In genomic region chr11:1943977-1944376, GRCh38 we compare ENCODE assay signal across 12 cellular contexts. TPM values are rescaled to one million over a fixed set of nuclear protein-coding genes. Genes with fewer than 3 reads are reported as not detected.
DNase-seq lines count a peak whose midpoint lies in the region; ATAC-seq, FAIRE-seq and TF ChIP-seq lines count a peak whose summit lies in the region.
"Had no signal": no experiment of that assay in that cellular context is flagged by ENCODE, and none has a peak within 500 bp of the region (broad histone marks: within the 10 kb centered on the region; RNA-seq: fewer than 3 reads in every experiment).

No MANE protein-coding gene starts in this region.

- no peak overlapping the region for H3K27ac ChIP-seq in endothelial cell of umbilical vein (ENCODE audit: insufficient read depth, low read depth, low read length)
- H3K27ac ChIP-seq: A549, PC-9 had no signal

- POLR2A ChIA-PET in endothelial cell of umbilical vein (lab: Charles Lee) = no interaction called here

- CTCF ChIA-PET in endothelial cell of umbilical vein (lab: Charles Lee) = interaction anchor here (1.5 to 8.4 kb wide), 2 partner anchors 62 to 291 kb away, joined by 4 to 102 read pairs; no protein-coding TSS in a partner anchor

- H3K4me3 ChIP-seq in endothelial cell of umbilical vein (replicated peaks in 1 of 3; ENCODE audit: insufficient read depth in 1 of 3, low read depth in 1 of 3, low read length in 3 of 3) = no peak overlapping the region
- H3K4me3 ChIP-seq: A549, PC-9 had no signal

- H3K36me3 ChIP-seq in endothelial cell of umbilical vein (ENCODE audit: control insufficient read depth in 2 of 2, extremely low read depth in 1 of 2, insufficient read depth in 2 of 2, low read length in 2 of 2) = no peaks in the 10 kb centered on the region

- H2AFZ ChIP-seq in endothelial cell of umbilical vein (ENCODE audit: low read depth, low read length) = no peak overlapping the region
- H2AFZ ChIP-seq: PC-9 had no signal

- H3K9me1 ChIP-seq in endothelial cell of umbilical vein (replicated peaks; ENCODE audit: control insufficient read depth, extremely low read depth, insufficient read depth, low read length) = no peaks in the 10 kb centered on the region

- H3K4me1 ChIP-seq in endothelial cell of umbilical vein (ENCODE audit: control insufficient read depth, extremely low read depth, insufficient read depth, low read length) = no peaks in the 10 kb centered on the region
- H3K4me1 ChIP-seq: A549 had no signal

- H4K20me1 ChIP-seq in endothelial cell of umbilical vein (replicated peaks; ENCODE audit: control insufficient read depth, extremely low read depth, insufficient read depth, low read length) = no peaks in the 10 kb centered on the region

- no peaks in the 10 kb centered on the region for H3K9me3 ChIP-seq in endothelial cell of umbilical vein (replicated peaks; ENCODE audit: control insufficient read depth, insufficient read depth, low read length)
- H3K9me3 ChIP-seq: A549 had no signal

- no peak overlapping the region for H3K9ac ChIP-seq in endothelial cell of umbilical vein (replicated peaks; ENCODE audit: extremely low read depth, insufficient read depth, low read length)

- intact Hi-C loops in endothelial cell of umbilical vein (cut with micrococcal nuclease) = no loop called here
- intact Hi-C loops in posterior vena cava (cut with DNase I) = loop anchor here in 1 of 2 donors (10.0 kb wide), 1 partner anchor 49 kb away; the partner anchor contains the start of gene PRR33

- dilution Hi-C loops in endothelial cell of umbilical vein (cut with MboI; ENCODE audit: extremely low pct_ligation_motif_present, low sequenced_read_pairs) = no loop called here

- no peak for FAIRE-seq in endothelial cell of umbilical vein (lab: Jason Lieb, UNC)
- FAIRE-seq: A549 had no signal

- DNase-seq in NCI-H1092 treated with DMSO at 0.1 percent for 48 hours (lab: John Stamatoyannopoulos, UW) (peak; percentile 18), NCI-H1092 (lab: John Stamatoyannopoulos, UW) (no peak), NCI-H226 (peak; percentile 12), endothelial cell of umbilical vein (ENCODE audit: low read depth, low spot score) (peak; percentile 24), posterior vena cava (ENCODE audit: low spot score) (peak; percentile 60), mesenteric fat pad (ENCODE audit: low spot score) (no peak)
- DNase-seq: GOT3 had no signal

- H3K27me3 ChIP-seq in endothelial cell of umbilical vein (ENCODE audit: control insufficient read depth in 2 of 2, insufficient read depth in 2 of 2, low read length in 2 of 2) = no peaks in the 10 kb centered on the region

- BruUV-seq in endothelial cell of umbilical vein (replicated peaks; lab: Mats Ljungman, UMichigan) = no TSS peak

- no peak for TF ChIP-seq CTCF in endothelial cell of umbilical vein (IDR thresholded peaks at IDR 0.05; ENCODE audit: extremely low read depth in 1 of 2, insufficient read depth in 1 of 2, low read depth in 1 of 2, low read length in 2 of 2)

- no peak for TF ChIP-seq POLR2A in endothelial cell of umbilical vein (IDR thresholded peaks at IDR 0.05; ENCODE audit: low read depth, low read length)

- no peak overlapping the region for H3K4me2 ChIP-seq in endothelial cell of umbilical vein (ENCODE audit: insufficient read depth, low read length)
- H3K4me2 ChIP-seq: A549, PC-9 had no signal

- ATAC-seq in HG03108 (IDR thresholded peaks at IDR 0.05; ENCODE audit: unreplicated experiment) = no peak
- ATAC-seq in HG03280 (IDR thresholded peaks at IDR 0.05; ENCODE audit: unreplicated experiment) = no peak
- ATAC-seq: A549 had no signal

- H3K79me2 ChIP-seq in endothelial cell of umbilical vein (ENCODE audit: control insufficient read depth, insufficient read depth, low read length) = no peaks in the 10 kb centered on the region

TF ChIP-seq in endothelial cell of umbilical vein, 7 proteins besides CTCF, POLR2A, EP300 and RAD21:
- TF ChIP-seq GATA2 (IDR thresholded peaks at IDR 0.05; ENCODE audit: insufficient read depth, insufficient read length, low read depth, low read length) (no peak), FOS (IDR thresholded peaks at IDR 0.05; ENCODE audit: borderline replicate concordance, insufficient read depth, low read length) (no peak), JUN (IDR thresholded peaks at IDR 0.05; ENCODE audit: borderline replicate concordance, insufficient read depth, insufficient read length, low read depth) (no peak), MAX (IDR thresholded peaks at IDR 0.05; ENCODE audit: insufficient read depth, insufficient read length) (no peak), POLR2AphosphoS5 (IDR thresholded peaks at IDR 0.05; ENCODE audit: insufficient read depth, low read depth, low read length) (no peak), EZH2 (IDR thresholded peaks at IDR 0.05; ENCODE audit: borderline replicate concordance, low read depth, low read length, severe bottlenecking) (no peak), MYC (IDR thresholded peaks at IDR 0.05; ENCODE audit: low read depth, low read length) (no peak)

RNA-seq across cellular contexts. Expression of gene MRPL23, which starts 3.2 kb away (rescaled TPM):
- total RNA-seq in endothelial cell of umbilical vein (72.7 and 81.6 TPM in 2 replicates), posterior vena cava (10 to 100 TPM; 22.7 to 23.8 TPM), mesenteric fat pad (26.0 TPM)
- polyA plus RNA-seq in endothelial cell of umbilical vein = 206 and 222 TPM in 2 replicates
- polyA plus RNA-seq in endothelial cell of umbilical vein (2011; cell fraction: cytosol; rRNA removed) = 95.6 and 127 TPM in 2 replicates
- polyA plus RNA-seq in endothelial cell of umbilical vein (2011; cell fraction: nucleus; rRNA removed) = 46.7 and 62.2 TPM in 2 replicates
- 50.9 and 88.1 TPM in 2 replicates for polyA plus RNA-seq in endothelial cell of umbilical vein (2012)
- 32.1 and 44.2 TPM in 2 replicates for polyA minus RNA-seq in endothelial cell of umbilical vein
- 39.4 TPM for polyA minus RNA-seq in endothelial cell of umbilical vein (2011; cell fraction: cytosol; rRNA and poly(A)+ RNA removed)
- 10.5 and 15.1 TPM in 2 replicates for polyA minus RNA-seq in endothelial cell of umbilical vein (2011; cell fraction: nucleus; rRNA and poly(A)+ RNA removed)

RNA-seq across cellular contexts. Expression of gene TNNT3, which starts 24.5 kb away (rescaled TPM):
- total RNA-seq in endothelial cell of umbilical vein (not detected in 2 replicates), posterior vena cava (10 to 100 TPM; 17.9 to 45.3 TPM), mesenteric fat pad (22.9 TPM)
- not detected in 2 replicates for polyA plus RNA-seq in endothelial cell of umbilical vein
- not detected in 2 replicates for polyA plus RNA-seq in endothelial cell of umbilical vein (2011; cell fraction: cytosol; rRNA removed)
- not detected in 2 replicates for polyA plus RNA-seq in endothelial cell of umbilical vein (2011; cell fraction: nucleus; rRNA removed)
- not detected in 2 replicates for polyA plus RNA-seq in endothelial cell of umbilical vein (2012)
- polyA minus RNA-seq in endothelial cell of umbilical vein = not detected in 2 replicates
- not detected for polyA minus RNA-seq in endothelial cell of umbilical vein (2011; cell fraction: cytosol; rRNA and poly(A)+ RNA removed)
- polyA minus RNA-seq in endothelial cell of umbilical vein (2011; cell fraction: nucleus; rRNA and poly(A)+ RNA removed) = not detected in 2 replicates
- total RNA-seq: PC-9 had no signal
- polyA plus RNA-seq: A549 had no signal

RNA-seq across cellular contexts. Expression of gene PRR33, which starts 52.3 kb away (rescaled TPM):
- not detected in 2 replicates for total RNA-seq in endothelial cell of umbilical vein
- not detected in 2 replicates for polyA plus RNA-seq in endothelial cell of umbilical vein
- not detected in 2 replicates for polyA plus RNA-seq in endothelial cell of umbilical vein (2011; cell fraction: cytosol; rRNA removed)
- not detected in 2 replicates for polyA plus RNA-seq in endothelial cell of umbilical vein (2011; cell fraction: nucleus; rRNA removed)
- polyA plus RNA-seq in endothelial cell of umbilical vein (2012) = not detected in 2 replicates
- not detected in 2 replicates for polyA minus RNA-seq in endothelial cell of umbilical vein
- not detected for polyA minus RNA-seq in endothelial cell of umbilical vein (2011; cell fraction: cytosol; rRNA and poly(A)+ RNA removed)
- not detected in 2 replicates for polyA minus RNA-seq in endothelial cell of umbilical vein (2011; cell fraction: nucleus; rRNA and poly(A)+ RNA removed)
- under 1 TPM in 1 of 2 donors, not detected in 1; 0.14 TPM for total RNA-seq in posterior vena cava
- total RNA-seq in mesenteric fat pad = not detected
- total RNA-seq: mononuclear cell, PC-9 had no signal
- polyA plus RNA-seq: A549 had no signal

RNA-seq across cellular contexts. Expression of gene H19, which starts 53.7 kb away (rescaled TPM):
- total RNA-seq in endothelial cell of umbilical vein (0.37 and 3.2 TPM in 2 replicates), posterior vena cava (1,000 to 10,000 TPM in 1 of 2 donors, 100 to 1,000 TPM in 1; 430 to 1,696 TPM), mesenteric fat pad (292 TPM)
- 0.21 and 0.68 TPM in 2 replicates for polyA plus RNA-seq in endothelial cell of umbilical vein
- 0.31 and 0.48 TPM in 2 replicates for polyA plus RNA-seq in endothelial cell of umbilical vein (2011; cell fraction: cytosol; rRNA removed)
- polyA plus RNA-seq in endothelial cell of umbilical vein (2011; cell fraction: nucleus; rRNA removed) = 0.21 and 0.56 TPM in 2 replicates
- not detected in 2 replicates for polyA plus RNA-seq in endothelial cell of umbilical vein (2012)
- 6.2 and 9.1 TPM in 2 replicates for polyA minus RNA-seq in endothelial cell of umbilical vein
- polyA minus RNA-seq in endothelial cell of umbilical vein (2011; cell fraction: cytosol; rRNA and poly(A)+ RNA removed) = 23.7 TPM
- not detected in 2 replicates for polyA minus RNA-seq in endothelial cell of umbilical vein (2011; cell fraction: nucleus; rRNA and poly(A)+ RNA removed)
- total RNA-seq: mononuclear cell had no signal

Comparison
In these comparisons a context has a peak if more than half of its experiments do, and no peak if none do; other contexts are left out.
1. DNase-seq: peak in NCI-H1092 treated with DMSO at 0.1 percent for 48 hours (single experiment), NCI-H226 (single experiment), endothelial cell of umbilical vein (single experiment) and posterior vena cava (single experiment); none in NCI-H1092 (single experiment) and mesenteric fat pad (single experiment).
2. RNA of gene TNNT3, which starts 24.5 kb away (total RNA-seq): 17.9 to 45.3 TPM in posterior vena cava and 22.9 TPM in mesenteric fat pad (single experiment); not detected in endothelial cell of umbilical vein; every median in the first group is over 10 times any median in the second.